ENCODE assay signal across 22 cellular contexts in genomic region chr6:63872233-63872632, GRCh38.
"Had no signal": no experiment of that assay in that cellular context is flagged by ENCODE, and none has a peak within 500 bp of the region (broad histone marks: within the 10 kb centered on the region; RNA-seq: fewer than 3 reads in every experiment).

No MANE protein-coding gene starts in this region.

- DNase-seq: activated CD4-positive, alpha-beta memory T cell treated with anti-CD3 and anti-CD28 coated beads, Interleukin-2, amount 10 ng/mL, durations not matched to agents 7 days and 5 days; activated CD4-positive, alpha-beta T cell treated with anti-CD3 and anti-CD28 coated beads, Interleukin-2, amount 10 ng/mL, durations not matched to agents 24 days and 14 days; activated CD8-positive, alpha-beta memory T cell treated with anti-CD3 and anti-CD28 coated beads, Interleukin-2, amount 10 ng/mL, durations not matched to agents 7 days and 5 days; activated naive CD4-positive, alpha-beta T cell treated with anti-CD3 and anti-CD28 coated beads, Interleukin-2, amount 50 U/mL, for 16 hours; activated naive CD8-positive, alpha-beta T cell treated with anti-CD3 and anti-CD28 coated beads, Interleukin-2, amount 50 U/mL, for 24 hours; activated T-cell treated with anti-CD3 and anti-CD28 coated beads for 4 hours; caudate nucleus; effector memory CD4-positive, alpha-beta T cell; foreskin melanocyte; kidney; lower lobe of right lung; mesendoderm; mucosa of descending colon; nephron progenitor cell; occipital lobe; posterior cingulate gyrus; spleen; stimulated activated CD4-positive, alpha-beta T cell treated with anti-CD3 and anti-CD28 coated beads, Interleukin-4, amount 100 ng/mL, for 4 hours; stimulated activated naive CD8-positive, alpha-beta T cell treated with anti-CD3 and anti-CD28 coated beads, Interleukin-15, amount 100 ng/mL, for 72 hours; T-helper 2 cell had no signal

- H3K4me1 ChIP-seq: lower lobe of right lung, spleen, suprapubic skin, tibial nerve had no signal

- H3K9me3 ChIP-seq: lower lobe of right lung, mucosa of descending colon, suprapubic skin had no signal

- H3K4me3 ChIP-seq: lower lobe of right lung, mucosa of descending colon, spleen, suprapubic skin, tibial nerve had no signal

- H3K36me3 ChIP-seq: lower lobe of right lung, spleen, suprapubic skin, tibial nerve had no signal

- H3K27ac ChIP-seq: lower lobe of right lung, spleen, suprapubic skin, tibial nerve had no signal

- H3K27me3 ChIP-seq: spleen, suprapubic skin, tibial nerve had no signal
